13 cellular contexts compared by ENCODE assay signal in the genomic region with DNA sequence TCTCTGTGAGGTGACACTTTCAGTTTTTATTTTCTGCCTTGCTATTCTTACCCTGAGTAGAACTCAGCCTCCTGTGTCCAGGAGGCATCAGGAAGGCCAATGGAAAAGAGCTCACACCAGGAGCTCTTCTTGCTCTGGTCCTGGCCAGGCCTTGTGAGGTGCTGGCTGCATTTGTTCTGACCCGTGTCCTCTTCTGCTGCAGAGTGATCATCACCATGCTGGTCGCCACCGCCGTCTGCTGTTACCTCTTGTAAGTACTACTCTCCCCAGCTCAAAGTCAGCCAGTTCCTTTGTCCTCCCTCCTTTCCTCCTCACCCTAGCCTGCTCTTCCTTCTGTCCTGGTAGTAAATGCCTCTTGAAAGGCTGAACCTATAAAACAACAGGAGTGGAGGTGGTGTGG. TPM values are rescaled to one million over a fixed set of nuclear protein-coding genes. Genes with fewer than 3 reads are reported as not detected.
DNase-seq lines count a peak whose midpoint lies in the region; ATAC-seq and TF ChIP-seq lines count a peak whose summit lies in the region.
"Had no signal": no experiment of that assay in that cellular context is flagged by ENCODE, and none has a peak within 500 bp of the region (broad histone marks: within the 10 kb centered on the region; RNA-seq: fewer than 3 reads in every experiment).

No MANE protein-coding gene starts in this region.

- DNase-seq in activated naive CD4-positive, alpha-beta T cell treated with anti-CD3 and anti-CD28 coated beads for 36 hours, result no peak
- DNase-seq in activated CD8-positive, alpha-beta T cell treated with anti-CD3 and anti-CD28 coated beads for 36 hours, result no peak
- no peak for DNase-seq in immature natural killer cell
- no peak for DNase-seq in stimulated activated naive CD8-positive, alpha-beta T cell treated with anti-CD3 and anti-CD28 coated beads, Interleukin-15, amount 100 ng/mL, for 72 hours
- no peak for DNase-seq in cardiac septum (ENCODE audit: low spot score)
- DNase-seq in occipital lobe (lab: John Stamatoyannopoulos, UW), result no peak
- DNase-seq: NCI-H446; psoas muscle; stimulated activated CD4-positive, alpha-beta T cell treated with anti-CD3 and anti-CD28 coated beads, Interleukin-2, amount 100 ng/mL, for 24 hours; stimulated activated naive CD4-positive, alpha-beta T cell; T1000 had no signal

- H3K27ac Mint-ChIP-seq in activated naive CD4-positive, alpha-beta T cell treated with anti-CD3 and anti-CD28 coated beads, Interleukin-2, amount 50 U/mL, for 24 hours, result peak overlapping the region; percentile 47
- H3K27ac Mint-ChIP-seq in activated naive CD4-positive, alpha-beta T cell treated with anti-CD3 and anti-CD28 coated beads for 36 hours, result no peak overlapping the region
- peak overlapping the region; percentile 63 for H3K27ac Mint-ChIP-seq in activated CD8-positive, alpha-beta T cell treated with anti-CD3 and anti-CD28 coated beads for 36 hours
- H3K27ac Mint-ChIP-seq in immature natural killer cell, result peak overlapping the region in 1 of 6 donors; percentile 69
- H3K27ac Mint-ChIP-seq in stimulated activated naive CD8-positive, alpha-beta T cell treated with anti-CD3 and anti-CD28 coated beads, Interleukin-15, amount 100 ng/mL, for 72 hours, result peak overlapping the region in 1 of 2 donors; percentile 70

- peak overlapping the region; percentile 85 for H3K4me3 Mint-ChIP-seq in activated naive CD4-positive, alpha-beta T cell treated with anti-CD3 and anti-CD28 coated beads, Interleukin-2, amount 50 U/mL, for 24 hours
- H3K4me3 Mint-ChIP-seq in activated naive CD4-positive, alpha-beta T cell treated with anti-CD3 and anti-CD28 coated beads for 36 hours, result no peak overlapping the region
- H3K4me3 Mint-ChIP-seq in activated CD8-positive, alpha-beta T cell treated with anti-CD3 and anti-CD28 coated beads for 36 hours, result peak overlapping the region; percentile 88
- H3K4me3 Mint-ChIP-seq in immature natural killer cell, result peak overlapping the region; percentile 85 to 91 (median 89)
- H3K4me3 Mint-ChIP-seq in stimulated activated naive CD8-positive, alpha-beta T cell treated with anti-CD3 and anti-CD28 coated beads, Interleukin-15, amount 100 ng/mL, for 72 hours, result peak overlapping the region; percentile 85 to 92

- no peak for TF ChIP-seq CTCF in activated CD8-positive, alpha-beta T cell treated with anti-CD3 and anti-CD28 coated beads for 36 hours (IDR thresholded peaks at IDR 0.05)

- POLR2A ChIA-PET in activated CD8-positive, alpha-beta T cell treated with anti-CD3 and anti-CD28 coated beads for 36 hours (lab: Charles Lee), result interaction anchor here (0.9 to 1.4 kb wide), 2 partner anchors 10 to 31 kb away, joined by 3 to 4 read pairs; no protein-coding TSS in a partner anchor

- no peaks in the 10 kb centered on the region for H3K9me3 Mint-ChIP-seq in activated naive CD4-positive, alpha-beta T cell treated with anti-CD3 and anti-CD28 coated beads, Interleukin-2, amount 50 U/mL, for 24 hours
- H3K9me3 Mint-ChIP-seq in activated naive CD4-positive, alpha-beta T cell treated with anti-CD3 and anti-CD28 coated beads for 36 hours, result no peaks in the 10 kb centered on the region
- no peaks in the 10 kb centered on the region for H3K9me3 Mint-ChIP-seq in activated CD8-positive, alpha-beta T cell treated with anti-CD3 and anti-CD28 coated beads for 36 hours
- H3K9me3 Mint-ChIP-seq in immature natural killer cell, result no peaks in the 10 kb centered on the region
- no peaks in the 10 kb centered on the region for H3K9me3 Mint-ChIP-seq in stimulated activated naive CD8-positive, alpha-beta T cell treated with anti-CD3 and anti-CD28 coated beads, Interleukin-15, amount 100 ng/mL, for 72 hours

- no peak for ATAC-seq in activated CD8-positive, alpha-beta T cell treated with anti-CD3 and anti-CD28 coated beads for 36 hours
- ATAC-seq in stimulated activated naive CD8-positive, alpha-beta T cell treated with anti-CD3 and anti-CD28 coated beads, Interleukin-15, amount 100 ng/mL, for 72 hours, result no peak
- ATAC-seq in GM18498 (IDR thresholded peaks at IDR 0.05; ENCODE audit: unreplicated experiment), result no peak
- ATAC-seq: psoas muscle had no signal

- H3K27me3 Mint-ChIP-seq in activated naive CD4-positive, alpha-beta T cell treated with anti-CD3 and anti-CD28 coated beads, Interleukin-2, amount 50 U/mL, for 24 hours, result no peaks in the 10 kb centered on the region
- no peaks in the 10 kb centered on the region for H3K27me3 Mint-ChIP-seq in activated naive CD4-positive, alpha-beta T cell treated with anti-CD3 and anti-CD28 coated beads for 36 hours (ENCODE audit: low read depth)
- no peaks in the 10 kb centered on the region for H3K27me3 Mint-ChIP-seq in activated CD8-positive, alpha-beta T cell treated with anti-CD3 and anti-CD28 coated beads for 36 hours
- H3K27me3 Mint-ChIP-seq in immature natural killer cell (ENCODE audit: low read depth in 3 of 3), result peaks cover 0 to 4% (median 2%) of the 10 kb centered on the region in 3 donors
- no peaks in the 10 kb centered on the region for H3K27me3 Mint-ChIP-seq in stimulated activated naive CD8-positive, alpha-beta T cell treated with anti-CD3 and anti-CD28 coated beads, Interleukin-15, amount 100 ng/mL, for 72 hours

- intact Hi-C loops in activated naive CD4-positive, alpha-beta T cell treated with anti-CD3 and anti-CD28 coated beads for 36 hours (cut with micrococcal nuclease), result loop anchor here (10.0 kb wide), 3 partner anchors 869 to 1209 kb away; a partner anchor contains a TSS
- intact Hi-C loops in activated CD8-positive, alpha-beta T cell treated with anti-CD3 and anti-CD28 coated beads for 36 hours (cut with micrococcal nuclease), result no loop called here
- intact Hi-C loops in cardiac septum (cut with DNase I), result no loop called here

- H3K4me1 Mint-ChIP-seq in activated naive CD4-positive, alpha-beta T cell treated with anti-CD3 and anti-CD28 coated beads, Interleukin-2, amount 50 U/mL, for 24 hours, result peaks cover 61% of the 10 kb centered on the region
- peaks cover 51% of the 10 kb centered on the region for H3K4me1 Mint-ChIP-seq in activated naive CD4-positive, alpha-beta T cell treated with anti-CD3 and anti-CD28 coated beads for 36 hours (ENCODE audit: low read depth)
- H3K4me1 Mint-ChIP-seq in activated CD8-positive, alpha-beta T cell treated with anti-CD3 and anti-CD28 coated beads for 36 hours (ENCODE audit: low read depth), result peaks cover 56% of the 10 kb centered on the region
- H3K4me1 Mint-ChIP-seq in immature natural killer cell, result peaks cover 38 to 42% of the 10 kb centered on the region in 2 donors
- H3K4me1 Mint-ChIP-seq in stimulated activated naive CD8-positive, alpha-beta T cell treated with anti-CD3 and anti-CD28 coated beads, Interleukin-15, amount 100 ng/mL, for 72 hours, result peaks cover 64% of the 10 kb centered on the region

- H3K36me3 Mint-ChIP-seq in activated naive CD4-positive, alpha-beta T cell treated with anti-CD3 and anti-CD28 coated beads, Interleukin-2, amount 50 U/mL, for 24 hours, result no peaks in the 10 kb centered on the region
- H3K36me3 Mint-ChIP-seq in activated naive CD4-positive, alpha-beta T cell treated with anti-CD3 and anti-CD28 coated beads for 36 hours (ENCODE audit: low read depth), result peaks cover 3% of the 10 kb centered on the region
- H3K36me3 Mint-ChIP-seq in activated CD8-positive, alpha-beta T cell treated with anti-CD3 and anti-CD28 coated beads for 36 hours (ENCODE audit: low read depth), result peaks cover 34% of the 10 kb centered on the region
- H3K36me3 Mint-ChIP-seq in immature natural killer cell, result peaks cover 4 to 6% (median 5%) of the 10 kb centered on the region in 3 donors

- CTCF ChIA-PET in activated naive CD4-positive, alpha-beta T cell treated with anti-CD3 and anti-CD28 coated beads for 36 hours (lab: Charles Lee), result no interaction called here
- CTCF ChIA-PET in activated CD8-positive, alpha-beta T cell treated with anti-CD3 and anti-CD28 coated beads for 36 hours (lab: Charles Lee), result interaction anchor here (1.0 to 2.1 kb wide), 3 partner anchors 8 to 126 kb away, joined by 3 to 13 read pairs (median 3); no protein-coding TSS in a partner anchor

RNA-seq across cellular contexts. Expression of a gene that starts 1.6 kb away (rescaled TPM):
- total RNA-seq in activated naive CD4-positive, alpha-beta T cell treated with anti-CD3 and anti-CD28 coated beads for 36 hours, result 10 to 100 TPM; 31.8 to 32.4 TPM
- total RNA-seq in activated CD8-positive, alpha-beta T cell treated with anti-CD3 and anti-CD28 coated beads for 36 hours, result 10 to 100 TPM; 46.3 to 46.7 TPM
- polyA plus RNA-seq in immature natural killer cell, result 10 to 100 TPM; 72.8 to 80.5 (median 73.9) TPM
- total RNA-seq in cardiac septum (80.2 TPM), occipital lobe (112 TPM)

RNA-seq across cellular contexts. Expression of a gene that starts 37.2 kb away (rescaled TPM):
- 10 to 100 TPM; 17.6 to 19.4 TPM for total RNA-seq in activated naive CD4-positive, alpha-beta T cell treated with anti-CD3 and anti-CD28 coated beads for 36 hours
- total RNA-seq in activated CD8-positive, alpha-beta T cell treated with anti-CD3 and anti-CD28 coated beads for 36 hours, result 10 to 100 TPM; 11.0 to 12.4 TPM
- 1 to 10 TPM; 1.9 to 5.5 (median 2.5) TPM for polyA plus RNA-seq in immature natural killer cell
- total RNA-seq in cardiac septum (12.8 TPM), occipital lobe (10.0 TPM)
